16 cellular contexts compared by ENCODE assay signal in genomic region chr1:162327791-162328165, GRCh38. TPM values are rescaled to one million over a fixed set of nuclear protein-coding genes. Genes with fewer than 3 reads are reported as not detected.
"Had no signal": no experiment of that assay in that cellular context is flagged by ENCODE, and none has a peak within 500 bp of the region (broad histone marks: within the 10 kb centered on the region; RNA-seq: fewer than 3 reads in every experiment).

No MANE protein-coding gene starts in this region.

- H3K9me3 ChIP-seq: esophagus squamous epithelium had no signal

- H3K36me3 ChIP-seq: cardiac muscle cell, esophagus squamous epithelium had no signal

- H3K4me3 ChIP-seq: cardiac muscle cell, esophagus squamous epithelium, smooth muscle cell had no signal

- H3K27me3 ChIP-seq: cardiac muscle cell, esophagus squamous epithelium had no signal

- H3K27ac ChIP-seq: cardiac muscle cell, esophagus squamous epithelium had no signal

- DNase-seq: activated CD4-positive, alpha-beta T cell treated with anti-CD3 and anti-CD28 coated beads for 4 hours; activated CD8-positive, alpha-beta T cell treated with anti-CD3 and anti-CD28 coated beads for 36 hours; activated effector memory CD4-positive, alpha-beta T cell treated with Interleukin-2 at 50 U/mL for 16 hours; activated naive CD4-positive, alpha-beta T cell treated with anti-CD3 and anti-CD28 coated beads, Interleukin-2, amount 50 U/mL, for 16 hours; activated T-cell treated with anti-CD3 and anti-CD28 coated beads, Interleukin-2, amount 50 U/mL, for 4 hours; esophagus squamous epithelium; nucleus accumbens had no signal

RNA-seq across cellular contexts. Expression of gene SPATA46, which starts 48.9 kb away (rescaled TPM):
- total RNA-seq: activated CD8-positive, alpha-beta T cell treated with anti-CD3 and anti-CD28 coated beads for 36 hours; activated T-cell treated with anti-CD3 and anti-CD28 coated beads, Interleukin-2, amount 50 U/mL, for 4 hours; cardiac muscle cell; esophagus squamous epithelium; kidney epithelial cell; liver; mesenteric fat pad; natural killer cell treated with Interleukin-12 subunit alpha and Interleukin-12 subunit beta and Interleukin-15 and Interleukin-18, amount 100 ng/mL, for 72 hours; posterior vena cava; smooth muscle cell; temporal lobe; WTC11 had no signal

RNA-seq across cellular contexts. Expression of gene C1orf226, which starts 53.8 kb away (rescaled TPM):
- total RNA-seq: natural killer cell treated with Interleukin-12 subunit alpha and Interleukin-12 subunit beta and Interleukin-15 and Interleukin-18, amount 100 ng/mL, for 72 hours had no signal
